In the genomic region with DNA sequence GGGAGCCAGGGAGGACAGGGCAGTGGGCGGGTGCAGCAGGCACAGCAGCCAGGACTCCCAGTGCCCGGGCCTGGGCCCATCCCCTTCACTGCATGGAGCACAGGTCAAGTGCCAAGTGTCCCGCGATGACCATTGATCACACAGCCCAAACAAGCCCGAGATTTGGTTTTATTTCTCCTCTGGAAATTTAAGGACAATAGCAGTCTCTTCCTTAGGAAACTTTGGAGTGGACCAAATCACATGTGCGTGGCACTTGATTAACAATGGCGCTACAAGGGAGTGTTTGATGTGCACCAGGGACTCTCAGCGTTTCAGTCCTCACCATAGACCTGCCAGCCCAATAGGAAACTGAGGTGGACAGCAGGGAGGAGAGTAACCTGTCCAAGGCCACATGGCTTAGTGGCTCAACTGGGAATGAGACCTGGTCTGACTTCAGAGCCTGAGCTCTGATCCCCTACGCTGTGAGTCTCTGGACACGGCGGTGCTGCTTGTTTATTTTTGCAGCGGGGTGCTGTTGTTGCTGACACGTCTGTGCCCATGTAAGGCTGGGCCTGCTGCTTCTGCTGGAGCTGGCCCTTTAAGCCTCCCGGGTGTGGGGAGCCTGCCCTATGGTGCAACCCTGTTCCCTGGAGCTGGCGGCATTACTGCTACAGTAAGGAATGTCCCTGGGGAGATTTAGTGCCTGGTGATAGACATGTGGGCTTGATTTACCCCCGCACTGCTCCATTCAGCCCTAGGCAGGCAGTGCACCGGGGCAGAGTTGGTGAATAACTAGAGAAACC, we compare ENCODE assay signal across 10 cellular contexts.
A peak's percentile ranks its signal among the peaks of the same experiment; 100 is the strongest.
DNase-seq lines count a peak whose midpoint lies in the region; ATAC-seq and TF ChIP-seq lines count a peak whose summit lies in the region.
"Had no signal": no experiment of that assay in that cellular context is flagged by ENCODE, and none has a peak within 500 bp of the region (broad histone marks: within the 10 kb centered on the region; RNA-seq: fewer than 3 reads in every experiment).

No MANE protein-coding gene starts in this region.

- peak; percentile 89 for DNase-seq in AG09309 (ENCODE audit: low read depth)
- peak; percentile 92 for DNase-seq in MG63
- peak; percentile 98 for DNase-seq in choroid plexus epithelial cell (ENCODE audit: low read depth)
- peak; percentile 95 for DNase-seq in mesenchymal stem cell
- DNase-seq in central memory CD4-positive, alpha-beta T cell, result no peak
- no peak for DNase-seq in retina
- no peak for DNase-seq in G401 (ENCODE audit: low spot score)
- DNase-seq: activated CD8-positive, alpha-beta T cell treated with anti-CD3 and anti-CD28 coated beads, Interleukin-2, amount 10 ng/mL, durations not matched to agents 7 days and 5 days had no signal

- 42% methylated on average over 17 of the region's 17 CpGs for WGBS in mesenchymal stem cell

- no peaks in the 10 kb centered on the region for H3K79me1 ChIP-seq in mesenchymal stem cell (replicated peaks; ENCODE audit: low read length, poor library complexity, severe bottlenecking)

- H4K8ac ChIP-seq in mesenchymal stem cell (ENCODE audit: low read length), result no peak overlapping the region

- peak overlapping the region; percentile 15 for H3K9ac ChIP-seq in mesenchymal stem cell (ENCODE audit: low read length)

- H2AFZ ChIP-seq in mesenchymal stem cell (ENCODE audit: low read depth, low read length), result no peak overlapping the region

- H2BK15ac ChIP-seq in mesenchymal stem cell (ENCODE audit: low read depth, poor library complexity, severe bottlenecking), result no peak overlapping the region

- H3K4ac ChIP-seq in mesenchymal stem cell (ENCODE audit: low read depth in 1 of 2, low read length in 2 of 2), result peak overlapping the region in 1 of 2 experiments; percentile 41

- peak overlapping the region; percentile 54 for H3K27ac ChIP-seq in mesenchymal stem cell (ENCODE audit: low read length, poor library complexity, severe bottlenecking)
- H3K27ac ChIP-seq: HL-60 had no signal

- H3K4me3 ChIP-seq in AG09309 (ENCODE audit: control insufficient read depth, low read depth, low read length), result no peak overlapping the region
- H3K4me3 ChIP-seq in MG63, result no peak overlapping the region
- no peak overlapping the region for H3K4me3 ChIP-seq in choroid plexus epithelial cell (ENCODE audit: low read depth, low read length)
- peak overlapping the region in 1 of 2 experiments; percentile 4 for H3K4me3 ChIP-seq in mesenchymal stem cell (ENCODE audit: insufficient read depth in 1 of 2, low read depth in 1 of 2, low read length in 2 of 2)

- H3K14ac ChIP-seq in mesenchymal stem cell (ENCODE audit: low read length in 2 of 2), result peak overlapping the region in 1 of 2 experiments; percentile 81

- no peaks in the 10 kb centered on the region for H3K36me3 ChIP-seq in MG63
- H3K36me3 ChIP-seq in mesenchymal stem cell (ENCODE audit: control insufficient read depth in 1 of 2, insufficient read depth in 2 of 2, low read depth in 1 of 2, low read length in 2 of 2), result no peaks in the 10 kb centered on the region

- H3K23ac ChIP-seq in mesenchymal stem cell (ENCODE audit: low read length in 2 of 2), result no peak overlapping the region

- H3K18ac ChIP-seq in mesenchymal stem cell (ENCODE audit: low read depth in 1 of 2, low read length in 2 of 2), result peak overlapping the region; percentile 29 to 88

- in situ Hi-C loops in G401 (cut with HindIII; ENCODE audit: low sequenced_read_pairs), result no loop called here

- TF ChIP-seq CTCF in AG09309 (IDR thresholded peaks at IDR 0.05; ENCODE audit: control insufficient read depth, insufficient read depth, low read depth, low read length, missing control alignments) (no peak), choroid plexus epithelial cell (conservative IDR thresholded peaks at IDR 0.05; ENCODE audit: low read depth, low read length) (no peak)

- no peak overlapping the region for H2BK5ac ChIP-seq in mesenchymal stem cell (ENCODE audit: low read depth, low read length, poor library complexity, severe bottlenecking)

- peaks cover 24% of the 10 kb centered on the region for H3K4me1 ChIP-seq in mesenchymal stem cell (ENCODE audit: control insufficient read depth, insufficient read depth, low read depth, low read length)

- H3K9me3 ChIP-seq in MG63 (no peaks in the 10 kb centered on the region), mesenchymal stem cell (ENCODE audit: control insufficient read depth, low read length) (no peaks in the 10 kb centered on the region)

- peak overlapping the region; percentile 53 to 83 for H2BK12ac ChIP-seq in mesenchymal stem cell (ENCODE audit: low read length in 2 of 2)

- H2AK5ac ChIP-seq in mesenchymal stem cell (ENCODE audit: low read length, severe bottlenecking), result peak overlapping the region; percentile 50

- H4K91ac ChIP-seq in mesenchymal stem cell (ENCODE audit: low read length), result peak overlapping the region; percentile 1

- H3K27me3 ChIP-seq in MG63, result no peaks in the 10 kb centered on the region
- peaks cover 0 to 22% of the 10 kb centered on the region in 2 experiments for H3K27me3 ChIP-seq in mesenchymal stem cell (ENCODE audit: control insufficient read depth in 1 of 2, insufficient read depth in 1 of 2, low read length in 2 of 2)

- ATAC-seq in HG03159 (IDR thresholded peaks at IDR 0.05; ENCODE audit: unreplicated experiment), result no peak
- ATAC-seq: activated CD8-positive, alpha-beta T cell treated with anti-CD3 and anti-CD28 coated beads, Interleukin-2, amount 10 ng/mL, durations not matched to agents 7 days and 5 days had no signal

- peak overlapping the region; percentile 8 for H3K4me2 ChIP-seq in mesenchymal stem cell (ENCODE audit: low read length, poor library complexity, severe bottlenecking)

- H2BK120ac ChIP-seq in mesenchymal stem cell (ENCODE audit: low read depth, low read length), result no peak overlapping the region

Comparison
In these comparisons a context has a peak if more than half of its experiments do, and no peak if none do; other contexts are left out.
1. DNase-seq: peak in AG09309 (single experiment), MG63 (single experiment), choroid plexus epithelial cell (single experiment) and mesenchymal stem cell (single experiment); none in central memory CD4-positive, alpha-beta T cell (single experiment), retina (single experiment) and G401 (single experiment).